ENCODE assay signal across 8 cellular contexts in the genomic region with DNA sequence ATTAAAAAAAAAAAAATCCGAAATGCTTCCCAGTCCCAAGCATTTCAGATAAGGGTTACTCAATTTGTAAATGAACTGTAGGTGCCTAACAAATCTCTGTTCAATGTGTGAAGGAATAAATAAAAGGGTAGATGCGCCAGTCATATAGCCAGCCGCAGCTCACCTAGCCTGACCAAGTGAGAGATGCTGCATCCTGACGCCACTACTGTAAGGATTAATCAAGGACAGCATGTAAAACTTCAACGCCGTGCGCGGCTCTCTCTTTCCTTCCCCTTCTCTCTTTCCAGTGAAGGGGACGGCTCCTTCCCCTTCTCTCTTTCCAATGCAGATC. TPM values are rescaled to one million over a fixed set of nuclear protein-coding genes. Genes with fewer than 3 reads are reported as not detected.
DNase-seq lines count a peak whose midpoint lies in the region; ATAC-seq and TF ChIP-seq lines count a peak whose summit lies in the region.

No MANE protein-coding gene starts in this region.

- peaks cover 0 to 48% of the 10 kb centered on the region in 2 donors for H3K4me1 ChIP-seq in left lung
- H3K4me1 ChIP-seq in tibial artery, result peaks cover 0 to 15% (median 9%) of the 10 kb centered on the region in 4 donors

- in situ Hi-C loops in astrocyte of the spinal cord (cut with HindIII; ENCODE audit: low sequenced_read_pairs), result no loop called here

- DNase-seq in astrocyte of the spinal cord (ENCODE audit: low read depth, low spot score) (no peak), left lung (no peak), tibial artery (no peak), NCI-H446 treated with DMSO at 0.1 percent for 48 hours (lab: John Stamatoyannopoulos, UW) (no peak), DMS 273 (lab: John Stamatoyannopoulos, UW; ENCODE audit: unreplicated experiment) (no peak), RPMI8226 (no peak)

- H3K27ac ChIP-seq in left lung (peak overlapping the region; percentile 50 to 84), tibial artery (peak overlapping the region; percentile 63 to 71)

- TF ChIP-seq CTCF in astrocyte of the spinal cord (IDR thresholded peaks at IDR 0.05; ENCODE audit: low read depth, low read length), result no peak
- TF ChIP-seq CTCF in left lung (IDR thresholded peaks at IDR 0.05), result no peak
- no peak for TF ChIP-seq CTCF in tibial artery (IDR thresholded peaks at IDR 0.05)

- H3K27me3 ChIP-seq in left lung (no peaks in the 10 kb centered on the region), tibial artery (no peaks in the 10 kb centered on the region)

- peak; percentile 12 for ATAC-seq in GM18867 (IDR thresholded peaks at IDR 0.05; ENCODE audit: unreplicated experiment)
- peak; percentile 20 for ATAC-seq in HG03342 (IDR thresholded peaks at IDR 0.05; ENCODE audit: unreplicated experiment)
- peak; percentile 43 for ATAC-seq in left lung

- H3K4me3 ChIP-seq in astrocyte of the spinal cord (ENCODE audit: low read depth, low read length) (peak overlapping the region; percentile 64), left lung (peak overlapping the region; percentile 67 to 79), tibial artery (peak overlapping the region; percentile 63 to 70)

- H3K36me3 ChIP-seq in left lung (peaks cover 0 to 6% of the 10 kb centered on the region in 2 donors), tibial artery (peaks cover 6 to 15% (median 7%) of the 10 kb centered on the region in 3 donors)

- intact Hi-C loops in left lung (cut with DNase I) (no loop called here), tibial artery (cut with DNase I; ENCODE audit: low total_unique reads) (no loop called here)

- H3K9me3 ChIP-seq in left lung, result no peaks in the 10 kb centered on the region
- no peaks in the 10 kb centered on the region for H3K9me3 ChIP-seq in tibial artery

RNA-seq across cellular contexts. Expression of a gene that starts 0.4 kb away (rescaled TPM):
- 100 to 1,000 TPM; 164 to 195 TPM for total RNA-seq in left lung

RNA-seq across cellular contexts. Expression of a gene that starts 56.1 kb away (rescaled TPM):
- 100 to 1,000 TPM; 366 to 501 TPM for total RNA-seq in left lung
